In genomic region chr1:169601096-169601881, GRCh38 we compare ENCODE assay signal across 8 cellular contexts. TPM values are rescaled to one million over a fixed set of nuclear protein-coding genes. Genes with fewer than 3 reads are reported as not detected.
DNase-seq lines count a peak whose midpoint lies in the region; ATAC-seq and TF ChIP-seq lines count a peak whose summit lies in the region.

No MANE protein-coding gene starts in this region.

- H3K27me3 Mint-ChIP-seq in activated naive CD4-positive, alpha-beta T cell treated with anti-CD3 and anti-CD28 coated beads, Interleukin-2, amount 10 ng/mL, durations not matched to agents 7 days and 5 days, result no peaks in the 10 kb centered on the region

- H3K36me3 ChIP-seq in adipocyte (ENCODE audit: control insufficient read depth, insufficient read depth, low read length, severe bottlenecking) (no peaks in the 10 kb centered on the region), kidney epithelial cell (ENCODE audit: control insufficient read depth, insufficient read depth, low read length) (no peaks in the 10 kb centered on the region)
- H3K36me3 ChIP-seq in effector memory CD4-positive, alpha-beta T cell (ENCODE audit: control insufficient read depth, insufficient read depth, low read length), result no peaks in the 10 kb centered on the region

- H3K4me3 Mint-ChIP-seq in activated naive CD4-positive, alpha-beta T cell treated with anti-CD3 and anti-CD28 coated beads, Interleukin-2, amount 10 ng/mL, durations not matched to agents 7 days and 5 days, result no peak overlapping the region

- no peak overlapping the region for H3K9ac ChIP-seq in adipocyte (ENCODE audit: low read length)

- H3K27ac Mint-ChIP-seq in activated naive CD4-positive, alpha-beta T cell treated with anti-CD3 and anti-CD28 coated beads, Interleukin-2, amount 10 ng/mL, durations not matched to agents 7 days and 5 days, result peak overlapping the region; percentile 73

- no peaks in the 10 kb centered on the region for H3K9me3 ChIP-seq in adipocyte (ENCODE audit: control insufficient read depth, low read length)
- H3K9me3 ChIP-seq in effector memory CD4-positive, alpha-beta T cell (ENCODE audit: control insufficient read depth, low read length), result no peaks in the 10 kb centered on the region

- peak; percentile 34 for TF ChIP-seq CTCF in kidney epithelial cell (IDR thresholded peaks at IDR 0.05; ENCODE audit: insufficient read depth, low read length, poor library complexity, severe bottlenecking)

- DNase-seq in activated naive CD4-positive, alpha-beta T cell treated with anti-CD3 and anti-CD28 coated beads, Interleukin-2, amount 10 ng/mL, durations not matched to agents 7 days and 5 days, result no peak
- DNase-seq in activated naive CD4-positive, alpha-beta T cell treated with Interleukin-2 at 50 U/mL for 16 hours, result no peak
- DNase-seq in LHCN-M2 (ENCODE audit: low read depth) (peak; percentile 12), adipocyte (ENCODE audit: low read depth) (peak; percentile 68), kidney epithelial cell (ENCODE audit: low read depth) (no peak)
- DNase-seq in effector memory CD4-positive, alpha-beta T cell, result no peak
- DNase-seq in effector CD4-positive, alpha-beta T cell, result no peak

- H3K4me1 ChIP-seq in adipocyte (ENCODE audit: control insufficient read depth, insufficient read depth, low read length), result peaks cover 5% of the 10 kb centered on the region
- H3K4me1 ChIP-seq in effector memory CD4-positive, alpha-beta T cell (ENCODE audit: control insufficient read depth, insufficient read depth, low read length, poor library complexity, severe bottlenecking), result peaks cover 14% of the 10 kb centered on the region

- H3K27ac ChIP-seq in effector memory CD4-positive, alpha-beta T cell (ENCODE audit: insufficient read depth, low read length, poor library complexity, severe bottlenecking), result no peak overlapping the region

- H3K27me3 ChIP-seq in adipocyte (replicated peaks; ENCODE audit: control insufficient read depth, insufficient read depth, low read length) (peaks cover 17% of the 10 kb centered on the region), kidney epithelial cell (ENCODE audit: control insufficient read depth, insufficient read depth, low read length) (no peaks in the 10 kb centered on the region)
- no peaks in the 10 kb centered on the region for H3K27me3 ChIP-seq in effector memory CD4-positive, alpha-beta T cell (replicated peaks; ENCODE audit: control insufficient read depth, insufficient read depth, low read length, poor library complexity, severe bottlenecking)

- H3K4me3 ChIP-seq in adipocyte (ENCODE audit: low read length) (no peak overlapping the region), kidney epithelial cell (ENCODE audit: low read depth, low read length) (no peak overlapping the region)
- H3K4me3 ChIP-seq in effector memory CD4-positive, alpha-beta T cell (ENCODE audit: insufficient read depth, low read depth, low read length, poor library complexity, severe bottlenecking), result no peak overlapping the region

- H3K9me3 Mint-ChIP-seq in activated naive CD4-positive, alpha-beta T cell treated with anti-CD3 and anti-CD28 coated beads, Interleukin-2, amount 10 ng/mL, durations not matched to agents 7 days and 5 days, result peaks cover 11% of the 10 kb centered on the region

- H3K36me3 Mint-ChIP-seq in activated naive CD4-positive, alpha-beta T cell treated with anti-CD3 and anti-CD28 coated beads, Interleukin-2, amount 10 ng/mL, durations not matched to agents 7 days and 5 days, result peaks cover 7% of the 10 kb centered on the region

- CTCF ChIA-PET in activated naive CD4-positive, alpha-beta T cell treated with anti-CD3 and anti-CD28 coated beads, Interleukin-2, amount 10 ng/mL, durations not matched to agents 7 days and 5 days (lab: Charles Lee), result interaction anchor here (0.7 to 6.3 kb wide), 39 partner anchors 8 to 208 kb away, joined by 3 to 151 read pairs (median 6); partner anchors contain the start of gene F5

- H3K4me1 Mint-ChIP-seq in activated naive CD4-positive, alpha-beta T cell treated with anti-CD3 and anti-CD28 coated beads, Interleukin-2, amount 10 ng/mL, durations not matched to agents 7 days and 5 days, result peaks cover 57% of the 10 kb centered on the region

- ATAC-seq in HG02642 (IDR thresholded peaks at IDR 0.05; ENCODE audit: poor library complexity, unreplicated experiment), result no peak

RNA-seq across cellular contexts. Expression of gene F5, which starts 15.0 kb away (rescaled TPM):
- total RNA-seq in LHCN-M2 (2014; rRNA removed) (not detected in 2 replicates), kidney epithelial cell (not detected in 2 replicates)
- not detected for polyA plus RNA-seq in LHCN-M2 (2012)

RNA-seq across cellular contexts. Expression of gene SELP, which starts 28.6 kb away (rescaled TPM):
- total RNA-seq in LHCN-M2 (2014; rRNA removed) (not detected in 2 replicates), kidney epithelial cell (not detected in 2 replicates)
- polyA plus RNA-seq in LHCN-M2 (2012), result not detected

Comparison
In these comparisons a context has a peak if more than half of its experiments do, and no peak if none do; other contexts are left out.
1. DNase-seq: peak in LHCN-M2 (single experiment) and adipocyte (single experiment); none in activated naive CD4-positive, alpha-beta T cell treated with anti-CD3 and anti-CD28 coated beads, Interleukin-2, amount 10 ng/mL, durations not matched to agents 7 days and 5 days (single experiment), activated naive CD4-positive, alpha-beta T cell treated with Interleukin-2 at 50 U/mL for 16 hours (single experiment), kidney epithelial cell (single experiment), effector memory CD4-positive, alpha-beta T cell (0 of 3) and effector CD4-positive, alpha-beta T cell (single experiment).